In genomic region chr9:77892171-77892570, GRCh38 we compare ENCODE assay signal across 1 cellular context.
A peak's percentile ranks its signal among the peaks of the same experiment; 100 is the strongest.
TF ChIP-seq lines count a peak whose summit lies in the region.

No MANE protein-coding gene starts in this region.

TF ChIP-seq in GM12878, 131 proteins besides CTCF, POLR2A, EP300 and RAD21 (continued from another document):
- TF ChIP-seq MLLT1 (IDR thresholded peaks at IDR 0.05) = peak; percentile 61; the same call in 1 of the 2 replicates
- peak; percentile 85 for TF ChIP-seq NBN (IDR thresholded peaks at IDR 0.05)
- peak; percentile 49; the same call in 1 of the 2 replicates for TF ChIP-seq EED (IDR thresholded peaks at IDR 0.05; ENCODE audit: low read depth)
- TF ChIP-seq RELA (IDR thresholded peaks at IDR 0.05; ENCODE audit: borderline replicate concordance, partially characterized antibody) = peak; percentile 77
- no peak for TF ChIP-seq CBFB (IDR thresholded peaks at IDR 0.05; ENCODE audit: low read depth)
- TF ChIP-seq ZNF217 (IDR thresholded peaks at IDR 0.05) = peak; percentile 42; the same call in 1 of the 2 replicates
- TF ChIP-seq ZBTB4 (CRISPR knock-in tag; IDR thresholded peaks at IDR 0.05) = no peak
- TF ChIP-seq ATF7 (IDR thresholded peaks at IDR 0.05; ENCODE audit: low read depth) = peak; percentile 56; the same call in 1 of the 2 replicates
- TF ChIP-seq ZNF274 (IDR thresholded peaks at IDR 0.05; ENCODE audit: insufficient read depth, insufficient read length) = no peak
- TF ChIP-seq CUX1 (IDR thresholded peaks at IDR 0.05; ENCODE audit: insufficient replicate concordance, low read depth, low read length) = peak; percentile 15
- peak; percentile 39; the same call in 1 of the 2 replicates for TF ChIP-seq RUNX3 (IDR thresholded peaks at IDR 0.05; ENCODE audit: low read length)
- TF ChIP-seq BHLHE40 (IDR thresholded peaks at IDR 0.05; ENCODE audit: borderline replicate concordance in 1 of 2, low read depth in 2 of 2, low read length in 1 of 2) = peak; percentile 22 to 30; a peak in 1 of 4 replicates
- no peak for TF ChIP-seq SRF (IDR thresholded peaks at IDR 0.05; ENCODE audit: low read depth in 2 of 2, low read length in 2 of 2)
